ENCODE assay signal across 29 cellular contexts in genomic region chr17:73160980-73161630, GRCh38. TPM values are rescaled to one million over a fixed set of nuclear protein-coding genes. Genes with fewer than 3 reads are reported as not detected.
"Had no signal": no experiment of that assay in that cellular context is flagged by ENCODE, and none has a peak within 500 bp of the region (broad histone marks: within the 10 kb centered on the region; RNA-seq: fewer than 3 reads in every experiment).

No MANE protein-coding gene starts in this region.

- H3K4me2 ChIP-seq: hepatocyte had no signal

- ATAC-seq: activated CD4-positive, CD25-positive, alpha-beta regulatory T cell treated with anti-CD3 and anti-CD28 coated beads, Interleukin-2, amount 50 U/mL, for 24 hours; effector memory CD8-positive, alpha-beta T cell; gastroesophageal sphincter; left cardiac atrium; left ventricle myocardium superior; naive thymus-derived CD4-positive, alpha-beta T cell had no signal

- H3K27ac Mint-ChIP-seq: effector memory CD8-positive, alpha-beta T cell; naive thymus-derived CD4-positive, alpha-beta T cell had no signal

- H3K9ac ChIP-seq: parathyroid adenoma had no signal

- H2AFZ ChIP-seq: hepatocyte, parathyroid adenoma had no signal

- H3K79me2 ChIP-seq: hepatocyte, parathyroid adenoma had no signal

- H3K36me3 Mint-ChIP-seq: naive thymus-derived CD4-positive, alpha-beta T cell had no signal

- H3K9me3 ChIP-seq: gastroesophageal sphincter, spleen, tibial nerve had no signal

- H3K4me3 ChIP-seq: coronary artery, dorsolateral prefrontal cortex, gastroesophageal sphincter, hepatocyte, spleen, tibial nerve had no signal

- H3K27ac ChIP-seq: brain microvascular endothelial cell, coronary artery, dorsolateral prefrontal cortex, gastroesophageal sphincter, hepatocyte, parathyroid adenoma, spleen, tibial nerve, WERI-Rb-1 had no signal

- H3K9me3 Mint-ChIP-seq: effector memory CD8-positive, alpha-beta T cell had no signal

- DNase-seq: activated CD4-positive, alpha-beta T cell treated with anti-CD3 and anti-CD28 coated beads for 48 hours; activated CD8-positive, alpha-beta memory T cell treated with anti-CD3 and anti-CD28 coated beads for 24 hours; activated effector memory CD4-positive, alpha-beta T cell treated with anti-CD3 and anti-CD28 coated beads, Interleukin-2, amount 50 U/mL, for 16 hours; activated naive CD4-positive, alpha-beta T cell treated with anti-CD3 and anti-CD28 coated beads, Interleukin-2, amount 50 U/mL, for 16 hours; amniotic stem cell; brain microvascular endothelial cell; dorsolateral prefrontal cortex; effector memory CD8-positive, alpha-beta T cell; left cardiac atrium; left ventricle myocardium superior; midbrain; naive thymus-derived CD4-positive, alpha-beta T cell; occipital lobe; right cardiac atrium; spleen; stimulated activated naive CD4-positive, alpha-beta T cell; WERI-Rb-1 had no signal

- H3K36me3 ChIP-seq: brain microvascular endothelial cell, gastroesophageal sphincter, spleen, tibial nerve had no signal

- H3K4me1 ChIP-seq: parathyroid adenoma had no signal

- H3K4me3 Mint-ChIP-seq: effector memory CD8-positive, alpha-beta T cell had no signal

RNA-seq across cellular contexts. Expression of gene SSTR2, which starts 3.7 kb away (rescaled TPM):
- total RNA-seq: endothelial cell of umbilical vein; fibroblast of lung; fibroblast of villous mesenchyme; lung microvascular endothelial cell; naive thymus-derived CD4-positive, alpha-beta T cell; pulmonary artery endothelial cell had no signal
- polyA plus RNA-seq: fibroblast of lung; keratinocyte; naive thymus-derived CD4-positive, alpha-beta T cell had no signal
